10 cellular contexts compared by ENCODE assay signal in the genomic region with DNA sequence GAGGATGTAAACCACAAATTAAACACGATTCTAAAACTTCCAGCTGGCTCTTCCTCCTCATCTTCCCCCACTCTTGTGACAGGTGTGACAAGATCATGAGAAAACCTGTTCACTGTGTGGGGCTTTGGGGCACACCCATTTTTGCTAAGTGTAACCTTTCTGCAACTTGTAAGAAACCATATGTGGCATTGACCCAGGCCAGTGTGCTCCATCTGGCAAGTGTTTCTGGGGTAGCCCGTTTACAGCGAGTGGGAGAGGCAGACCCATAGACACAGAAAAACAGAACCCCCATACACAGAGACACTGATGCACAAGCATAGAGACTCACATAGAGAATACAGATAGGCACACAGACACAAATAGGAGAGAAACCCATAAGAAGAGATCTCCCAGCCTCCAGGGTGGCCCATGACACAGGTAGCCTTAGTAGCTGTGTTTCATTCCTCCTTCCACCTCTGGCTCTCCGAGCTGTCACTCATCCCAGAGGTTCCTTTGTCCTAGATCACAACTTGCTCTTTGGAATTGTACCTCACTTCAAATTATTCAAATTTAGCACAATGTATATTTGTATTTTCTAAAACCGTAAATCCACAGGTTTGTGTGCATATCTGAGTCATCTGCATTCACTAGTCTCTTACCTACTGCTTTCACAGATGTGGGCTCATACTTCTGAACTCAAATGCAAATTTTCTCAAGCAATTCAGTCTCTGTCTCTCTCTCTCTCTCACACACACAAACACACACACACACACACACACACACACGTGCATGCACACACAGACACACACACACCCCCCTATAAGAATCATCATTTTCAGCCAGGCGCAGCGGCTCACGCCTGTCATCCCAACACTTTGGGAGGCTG.
DNase-seq lines count a peak whose midpoint lies in the region; ATAC-seq and TF ChIP-seq lines count a peak whose summit lies in the region.
"Had no signal": no experiment of that assay in that cellular context is flagged by ENCODE, and none has a peak within 500 bp of the region (broad histone marks: within the 10 kb centered on the region; RNA-seq: fewer than 3 reads in every experiment).

No MANE protein-coding gene starts in this region.

- H3K27ac ChIP-seq in spleen (peak overlapping the region in 7 of 8 donors; percentile 63 to 78 (median 72)), brain microvascular endothelial cell (no peak overlapping the region)

- peak overlapping the region; percentile 48 for H3K4me3 Mint-ChIP-seq in T-helper 1 cell treated with Interleukin-12 subunit alpha and Interleukin-12 subunit beta and Interleukin-4 antibody, amounts not matched to agents 30 μg/mL and 1 μg/mL, for 36 hours
- H3K4me3 Mint-ChIP-seq in activated T-helper 2 cell treated with anti-CD3 and anti-CD28 coated beads, Interferon-gamma antibody, Interleukin-2, Interleukin-4, amounts not matched to agents 10 μg/mL and 5 μg/mL and 100 μg/mL, durations not matched to agents 14 hours and 24 hours and 36 hours (ENCODE audit: low read depth), result peak overlapping the region; percentile 24

- no peaks in the 10 kb centered on the region for H3K9me3 ChIP-seq in spleen

- ATAC-seq in HG03342 (IDR thresholded peaks at IDR 0.05; ENCODE audit: unreplicated experiment), result peak; percentile 45
- ATAC-seq in GM19397 (IDR thresholded peaks at IDR 0.05; ENCODE audit: unreplicated experiment), result no peak
- ATAC-seq: K562 had no signal

- intact Hi-C loops in activated T-helper 2 cell treated with anti-CD3 and anti-CD28 coated beads, Interferon-gamma antibody, Interleukin-2, Interleukin-4, amounts not matched to agents 10 μg/mL and 5 μg/mL and 100 μg/mL, durations not matched to agents 14 hours and 24 hours and 36 hours (cut with micrococcal nuclease), result no loop called here
- intact Hi-C loops in spleen (cut with DNase I; ENCODE audit: low total_unique reads), result no loop called here

- peak overlapping the region; percentile 82 for H3K27ac Mint-ChIP-seq in T-helper 1 cell treated with Interleukin-12 subunit alpha and Interleukin-12 subunit beta and Interleukin-4 antibody, amounts not matched to agents 30 μg/mL and 1 μg/mL, for 36 hours
- peak overlapping the region; percentile 89 for H3K27ac Mint-ChIP-seq in activated T-helper 2 cell treated with anti-CD3 and anti-CD28 coated beads, Interferon-gamma antibody, Interleukin-2, Interleukin-4, amounts not matched to agents 10 μg/mL and 5 μg/mL and 100 μg/mL, durations not matched to agents 14 hours and 24 hours and 36 hours

- TF ChIP-seq CTCF in spleen (IDR thresholded peaks at IDR 0.05 in 8 of 11, conservative IDR thresholded peaks at IDR 0.05 in 3 of 11) (no peak), brain microvascular endothelial cell (IDR thresholded peaks at IDR 0.05; ENCODE audit: low read depth, low read length, missing control alignments) (no peak)

- in situ Hi-C loops in brain microvascular endothelial cell (cut with HindIII; ENCODE audit: low pct_ligation_motif_present, low sequenced_read_pairs), result no loop called here

- H3K36me3 ChIP-seq in spleen, result no peaks in the 10 kb centered on the region
- no peaks in the 10 kb centered on the region for H3K36me3 ChIP-seq in brain microvascular endothelial cell (replicated peaks)

- H3K27me3 ChIP-seq in spleen (replicated peaks in 1 of 7) (no peaks in the 10 kb centered on the region), brain microvascular endothelial cell (replicated peaks) (no peaks in the 10 kb centered on the region)

- H3K4me1 ChIP-seq in spleen, result peaks cover 19 to 83% (median 46%) of the 10 kb centered on the region in 6 donors

- H3K4me3 ChIP-seq in spleen, result no peak overlapping the region
- H3K4me3 ChIP-seq in brain microvascular endothelial cell (ENCODE audit: low read depth, low read length), result no peak overlapping the region
- H3K4me3 ChIP-seq: K562 had no signal

- 46 to 57% (median 49%) methylated on average over 7 to 9 of the region's 9 CpGs for WGBS in spleen, 5 donors

- no peak for TF ChIP-seq POLR2A in spleen (IDR thresholded peaks at IDR 0.05)

- H3K4me1 Mint-ChIP-seq in T-helper 1 cell treated with Interleukin-12 subunit alpha and Interleukin-12 subunit beta and Interleukin-4 antibody, amounts not matched to agents 30 μg/mL and 1 μg/mL, for 36 hours (ENCODE audit: low read depth), result peaks cover 53% of the 10 kb centered on the region
- H3K4me1 Mint-ChIP-seq in activated T-helper 2 cell treated with anti-CD3 and anti-CD28 coated beads, Interferon-gamma antibody, Interleukin-2, Interleukin-4, amounts not matched to agents 10 μg/mL and 5 μg/mL and 100 μg/mL, durations not matched to agents 14 hours and 24 hours and 36 hours (ENCODE audit: low read depth), result peaks cover 58% of the 10 kb centered on the region

- DNase-seq in T-helper 1 cell, result no peak
- DNase-seq in activated T-helper 2 cell treated with anti-CD3 and anti-CD28 coated beads, Interferon-gamma antibody, Interleukin-2, Interleukin-4, amounts not matched to agents 10 μg/mL and 5 μg/mL and 100 μg/mL, durations not matched to agents 14 hours and 24 hours and 36 hours (ENCODE audit: low spot score), result no peak
- DNase-seq in spleen, result no peak
- no peak for DNase-seq in DMS79 (lab: John Stamatoyannopoulos, UW)
- DNase-seq in brain microvascular endothelial cell, result no peak
- DNase-seq: 8988T had no signal

- no peaks in the 10 kb centered on the region for H3K27me3 Mint-ChIP-seq in T-helper 1 cell treated with Interleukin-12 subunit alpha and Interleukin-12 subunit beta and Interleukin-4 antibody, amounts not matched to agents 30 μg/mL and 1 μg/mL, for 36 hours (ENCODE audit: low read depth)
- no peaks in the 10 kb centered on the region for H3K27me3 Mint-ChIP-seq in activated T-helper 2 cell treated with anti-CD3 and anti-CD28 coated beads, Interferon-gamma antibody, Interleukin-2, Interleukin-4, amounts not matched to agents 10 μg/mL and 5 μg/mL and 100 μg/mL, durations not matched to agents 14 hours and 24 hours and 36 hours (ENCODE audit: low read depth)

- peaks cover 9% of the 10 kb centered on the region for H3K36me3 Mint-ChIP-seq in T-helper 1 cell treated with Interleukin-12 subunit alpha and Interleukin-12 subunit beta and Interleukin-4 antibody, amounts not matched to agents 30 μg/mL and 1 μg/mL, for 36 hours (ENCODE audit: low read depth)
- H3K36me3 Mint-ChIP-seq in activated T-helper 2 cell treated with anti-CD3 and anti-CD28 coated beads, Interferon-gamma antibody, Interleukin-2, Interleukin-4, amounts not matched to agents 10 μg/mL and 5 μg/mL and 100 μg/mL, durations not matched to agents 14 hours and 24 hours and 36 hours (ENCODE audit: low read depth), result peaks cover 25% of the 10 kb centered on the region

- H3K9me3 Mint-ChIP-seq in T-helper 1 cell treated with Interleukin-12 subunit alpha and Interleukin-12 subunit beta and Interleukin-4 antibody, amounts not matched to agents 30 μg/mL and 1 μg/mL, for 36 hours, result no peaks in the 10 kb centered on the region
- no peaks in the 10 kb centered on the region for H3K9me3 Mint-ChIP-seq in activated T-helper 2 cell treated with anti-CD3 and anti-CD28 coated beads, Interferon-gamma antibody, Interleukin-2, Interleukin-4, amounts not matched to agents 10 μg/mL and 5 μg/mL and 100 μg/mL, durations not matched to agents 14 hours and 24 hours and 36 hours
